Comparison of ENCODE assay signal across 1 cellular context in the genomic region with DNA sequence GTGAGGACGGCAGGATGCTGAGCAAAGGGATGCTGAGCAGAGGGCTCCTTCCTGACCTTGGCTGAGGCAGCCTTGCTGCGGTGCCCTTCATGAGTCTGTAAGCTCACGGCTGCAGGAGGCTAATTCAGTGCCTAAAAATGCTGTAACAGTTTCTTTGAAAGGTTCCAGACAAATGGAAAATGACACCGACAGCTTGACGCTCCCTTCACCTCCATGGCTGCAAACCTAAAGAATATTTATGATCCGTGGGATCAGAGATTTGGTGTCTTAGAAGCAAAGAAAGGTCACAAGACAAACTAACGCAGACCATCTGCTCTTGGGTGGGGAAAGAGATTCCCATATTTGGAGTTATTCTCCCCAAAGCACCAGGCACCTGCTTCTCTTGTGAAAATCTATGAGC.
A peak's percentile ranks its signal among the peaks of the same experiment; 100 is the strongest.
TF ChIP-seq lines count a peak whose summit lies in the region.

No MANE protein-coding gene starts in this region.

TF ChIP-seq in SK-N-SH, 30 proteins besides CTCF, POLR2A, EP300 and RAD21 (continued from another document):
- TF ChIP-seq TEAD4 (IDR thresholded peaks at IDR 0.05; ENCODE audit: borderline replicate concordance, insufficient read depth) (no peak), TCF12 (IDR thresholded peaks at IDR 0.05) (peak; percentile 84), NFIC (IDR thresholded peaks at IDR 0.05; ENCODE audit: borderline replicate concordance) (0 out of 2 replicates have a peak, but pooled peaks have one; percentile 16), EZH2phosphoT487 (IDR thresholded peaks at IDR 0.05; ENCODE audit: borderline replicate concordance, low read depth) (no peak)
